Comparison of ENCODE assay signal across 1 cellular context in the genomic region with DNA sequence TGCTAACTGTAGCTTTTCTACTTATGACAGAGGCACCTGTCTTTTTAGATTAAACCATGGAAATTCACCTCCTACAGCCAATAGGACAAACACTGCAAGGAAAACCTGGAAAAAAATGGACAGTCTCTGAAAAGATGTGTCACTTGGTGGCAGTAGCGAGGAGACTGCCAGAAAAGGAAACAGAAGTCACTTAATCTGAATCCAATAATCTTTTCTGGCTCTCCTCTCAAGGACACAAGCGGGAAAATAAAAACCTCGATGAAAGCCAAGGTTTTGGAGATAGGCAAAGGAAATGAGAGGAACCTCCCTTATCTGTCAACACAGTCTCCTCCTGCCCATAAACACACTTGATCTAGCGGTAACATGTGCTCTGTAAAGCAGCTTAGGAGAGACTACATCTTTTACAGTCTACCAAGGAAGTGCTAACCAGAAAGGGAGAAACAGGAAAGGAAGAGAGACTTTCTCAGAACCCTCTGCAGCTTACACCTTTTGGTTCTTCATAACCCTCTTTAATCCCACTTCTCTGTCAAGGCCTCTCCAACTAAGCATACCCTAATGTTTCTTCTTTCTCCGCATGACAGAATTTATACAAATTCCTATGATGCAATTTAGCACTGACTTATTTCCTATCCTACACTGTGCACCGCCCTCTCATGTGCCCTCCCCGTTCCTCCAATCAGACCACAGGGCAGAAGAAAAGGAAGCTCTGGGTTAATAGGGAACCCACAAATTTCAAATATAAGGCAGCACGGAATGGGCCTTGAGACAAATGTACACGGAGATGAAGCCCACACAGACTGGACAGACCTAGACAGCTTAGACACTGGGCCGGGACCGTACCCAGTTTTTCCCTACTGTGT.
TF ChIP-seq lines count a peak whose summit lies in the region.

No MANE protein-coding gene starts in this region.

TF ChIP-seq in HepG2, 621 proteins besides CTCF, POLR2A, EP300 and RAD21 (continued from another document and continues in another):
- TF ChIP-seq, protein P1, sequence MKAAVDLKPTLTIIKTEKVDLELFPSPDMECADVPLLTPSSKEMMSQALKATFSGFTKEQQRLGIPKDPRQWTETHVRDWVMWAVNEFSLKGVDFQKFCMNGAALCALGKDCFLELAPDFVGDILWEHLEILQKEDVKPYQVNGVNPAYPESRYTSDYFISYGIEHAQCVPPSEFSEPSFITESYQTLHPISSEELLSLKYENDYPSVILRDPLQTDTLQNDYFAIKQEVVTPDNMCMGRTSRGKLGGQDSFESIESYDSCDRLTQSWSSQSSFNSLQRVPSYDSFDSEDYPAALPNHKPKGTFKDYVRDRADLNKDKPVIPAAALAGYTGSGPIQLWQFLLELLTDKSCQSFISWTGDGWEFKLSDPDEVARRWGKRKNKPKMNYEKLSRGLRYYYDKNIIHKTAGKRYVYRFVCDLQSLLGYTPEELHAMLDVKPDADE (CRISPR knock-in tag; IDR thresholded peaks at IDR 0.05): no peak
- TF ChIP-seq ZNF260 (CRISPR knock-in tag; IDR thresholded peaks at IDR 0.05; ENCODE audit: borderline replicate concordance, low read depth): no peak
- no peak for TF ChIP-seq SNRNP70 (IDR thresholded peaks at IDR 0.05; ENCODE audit: low read depth, low read length)
- peak; percentile 34; the same call in 1 of the 2 replicates for TF ChIP-seq SAP130 (CRISPR knock-in tag; IDR thresholded peaks at IDR 0.05; ENCODE audit: low read depth)
- peak; percentile 33; the same call in 1 of the 2 replicates for TF ChIP-seq GATAD2A (CRISPR knock-in tag; IDR thresholded peaks at IDR 0.05)
- no peak for TF ChIP-seq ZNF335 (CRISPR knock-in tag; IDR thresholded peaks at IDR 0.05)
- TF ChIP-seq ZSCAN25 (CRISPR knock-in tag; IDR thresholded peaks at IDR 0.05): no peak
- TF ChIP-seq SMAD9 (CRISPR knock-in tag; IDR thresholded peaks at IDR 0.05): no peak
- peak; percentile 52; the same call in 1 of the 2 replicates for TF ChIP-seq MIXL1 (CRISPR knock-in tag; IDR thresholded peaks at IDR 0.05)
- no peak for TF ChIP-seq ARHGAP35 (CRISPR knock-in tag; IDR thresholded peaks at IDR 0.05; ENCODE audit: borderline replicate concordance)
- 0 out of 2 replicates have a peak, but pooled peaks have one; percentile 51 for TF ChIP-seq ZSCAN20 (CRISPR knock-in tag; IDR thresholded peaks at IDR 0.05; ENCODE audit: borderline replicate concordance)
- no peak for TF ChIP-seq ZNF878 (CRISPR knock-in tag; IDR thresholded peaks at IDR 0.05)
- TF ChIP-seq ZNF614 (CRISPR knock-in tag; IDR thresholded peaks at IDR 0.05; ENCODE audit: borderline replicate concordance): no peak
- TF ChIP-seq ZNF207 (IDR thresholded peaks at IDR 0.05; ENCODE audit: borderline replicate concordance): no peak
- TF ChIP-seq, protein P2, sequence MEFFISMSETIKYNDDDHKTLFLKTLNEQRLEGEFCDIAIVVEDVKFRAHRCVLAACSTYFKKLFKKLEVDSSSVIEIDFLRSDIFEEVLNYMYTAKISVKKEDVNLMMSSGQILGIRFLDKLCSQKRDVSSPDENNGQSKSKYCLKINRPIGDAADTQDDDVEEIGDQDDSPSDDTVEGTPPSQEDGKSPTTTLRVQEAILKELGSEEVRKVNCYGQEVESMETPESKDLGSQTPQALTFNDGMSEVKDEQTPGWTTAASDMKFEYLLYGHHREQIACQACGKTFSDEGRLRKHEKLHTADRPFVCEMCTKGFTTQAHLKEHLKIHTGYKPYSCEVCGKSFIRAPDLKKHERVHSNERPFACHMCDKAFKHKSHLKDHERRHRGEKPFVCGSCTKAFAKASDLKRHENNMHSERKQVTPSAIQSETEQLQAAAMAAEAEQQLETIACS (CRISPR knock-in tag; IDR thresholded peaks at IDR 0.05): no peak
- TF ChIP-seq, protein P3, sequence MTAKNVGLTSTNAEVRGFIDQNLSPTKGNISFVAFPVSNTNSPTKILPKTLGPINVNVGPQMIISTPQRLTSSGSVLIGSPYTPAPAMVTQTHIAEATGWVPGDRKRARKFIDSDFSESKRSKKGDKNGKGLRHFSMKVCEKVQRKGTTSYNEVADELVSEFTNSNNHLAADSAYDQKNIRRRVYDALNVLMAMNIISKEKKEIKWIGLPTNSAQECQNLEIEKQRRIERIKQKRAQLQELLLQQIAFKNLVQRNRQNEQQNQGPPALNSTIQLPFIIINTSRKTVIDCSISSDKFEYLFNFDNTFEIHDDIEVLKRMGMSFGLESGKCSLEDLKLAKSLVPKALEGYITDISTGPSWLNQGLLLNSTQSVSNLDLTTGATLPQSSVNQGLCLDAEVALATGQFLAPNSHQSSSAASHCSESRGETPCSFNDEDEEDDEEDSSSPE (CRISPR knock-in tag; IDR thresholded peaks at IDR 0.05): no peak
- TF ChIP-seq, protein P4, sequence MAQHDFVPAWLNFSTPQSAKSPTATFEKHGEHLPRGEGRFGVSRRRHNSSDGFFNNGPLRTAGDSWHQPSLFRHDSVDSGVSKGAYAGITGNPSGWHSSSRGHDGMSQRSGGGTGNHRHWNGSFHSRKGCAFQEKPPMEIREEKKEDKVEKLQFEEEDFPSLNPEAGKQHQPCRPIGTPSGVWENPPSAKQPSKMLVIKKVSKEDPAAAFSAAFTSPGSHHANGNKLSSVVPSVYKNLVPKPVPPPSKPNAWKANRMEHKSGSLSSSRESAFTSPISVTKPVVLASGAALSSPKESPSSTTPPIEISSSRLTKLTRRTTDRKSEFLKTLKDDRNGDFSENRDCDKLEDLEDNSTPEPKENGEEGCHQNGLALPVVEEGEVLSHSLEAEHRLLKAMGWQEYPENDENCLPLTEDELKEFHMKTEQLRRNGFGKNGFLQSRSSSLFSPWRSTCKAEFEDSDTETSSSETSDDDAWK (CRISPR knock-in tag; IDR thresholded peaks at IDR 0.05): no peak
- TF ChIP-seq ELF1 (CRISPR knock-in tag; IDR thresholded peaks at IDR 0.05): no peak
- no peak for TF ChIP-seq IKZF1 (IDR thresholded peaks at IDR 0.05)
- no peak for TF ChIP-seq ATF7 (IDR thresholded peaks at IDR 0.05)
- no peak for TF ChIP-seq ATF7 (CRISPR knock-in tag; IDR thresholded peaks at IDR 0.05)
- TF ChIP-seq SNAI1 (CRISPR knock-in tag; IDR thresholded peaks at IDR 0.05; ENCODE audit: borderline replicate concordance): no peak
- TF ChIP-seq, protein P5, sequence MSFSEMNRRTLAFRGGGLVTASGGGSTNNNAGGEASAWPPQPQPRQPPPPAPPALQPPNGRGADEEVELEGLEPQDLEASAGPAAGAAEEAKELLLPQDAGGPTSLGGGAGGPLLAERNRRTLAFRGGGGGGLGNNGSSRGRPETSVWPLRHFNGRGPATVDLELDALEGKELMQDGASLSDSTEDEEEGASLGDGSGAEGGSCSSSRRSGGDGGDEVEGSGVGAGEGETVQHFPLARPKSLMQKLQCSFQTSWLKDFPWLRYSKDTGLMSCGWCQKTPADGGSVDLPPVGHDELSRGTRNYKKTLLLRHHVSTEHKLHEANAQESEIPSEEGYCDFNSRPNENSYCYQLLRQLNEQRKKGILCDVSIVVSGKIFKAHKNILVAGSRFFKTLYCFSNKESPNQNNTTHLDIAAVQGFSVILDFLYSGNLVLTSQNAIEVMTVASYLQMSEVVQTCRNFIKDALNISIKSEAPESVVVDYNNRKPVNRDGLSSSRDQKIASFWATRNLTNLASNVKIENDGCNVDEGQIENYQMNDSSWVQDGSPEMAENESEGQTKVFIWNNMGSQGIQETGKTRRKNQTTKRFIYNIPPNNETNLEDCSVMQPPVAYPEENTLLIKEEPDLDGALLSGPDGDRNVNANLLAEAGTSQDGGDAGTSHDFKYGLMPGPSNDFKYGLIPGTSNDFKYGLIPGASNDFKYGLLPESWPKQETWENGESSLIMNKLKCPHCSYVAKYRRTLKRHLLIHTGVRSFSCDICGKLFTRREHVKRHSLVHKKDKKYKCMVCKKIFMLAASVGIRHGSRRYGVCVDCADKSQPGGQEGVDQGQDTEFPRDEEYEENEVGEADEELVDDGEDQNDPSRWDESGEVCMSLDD (CRISPR knock-in tag; IDR thresholded peaks at IDR 0.05; ENCODE audit: borderline replicate concordance): no peak
- no peak for TF ChIP-seq ATF1 (CRISPR knock-in tag; IDR thresholded peaks at IDR 0.05)
- no peak for TF ChIP-seq SOX6 (IDR thresholded peaks at IDR 0.05)
- TF ChIP-seq SOX6 (CRISPR knock-in tag; IDR thresholded peaks at IDR 0.05): no peak
- TF ChIP-seq, protein P6, sequence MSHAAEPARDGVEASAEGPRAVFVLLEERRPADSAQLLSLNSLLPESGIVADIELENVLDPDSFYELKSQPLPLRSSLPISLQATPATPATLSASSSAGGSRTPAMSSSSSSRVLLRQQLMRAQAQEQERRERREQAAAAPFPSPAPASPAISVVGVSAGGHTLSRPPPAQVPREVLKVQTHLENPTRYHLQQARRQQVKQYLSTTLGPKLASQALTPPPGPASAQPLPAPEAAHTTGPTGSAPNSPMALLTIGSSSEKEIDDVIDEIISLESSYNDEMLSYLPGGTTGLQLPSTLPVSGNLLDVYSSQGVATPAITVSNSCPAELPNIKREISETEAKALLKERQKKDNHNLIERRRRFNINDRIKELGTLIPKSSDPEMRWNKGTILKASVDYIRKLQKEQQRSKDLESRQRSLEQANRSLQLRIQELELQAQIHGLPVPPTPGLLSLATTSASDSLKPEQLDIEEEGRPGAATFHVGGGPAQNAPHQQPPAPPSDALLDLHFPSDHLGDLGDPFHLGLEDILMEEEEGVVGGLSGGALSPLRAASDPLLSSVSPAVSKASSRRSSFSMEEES (CRISPR knock-in tag; IDR thresholded peaks at IDR 0.05): no peak
- TF ChIP-seq NFE2L1 (CRISPR knock-in tag; IDR thresholded peaks at IDR 0.05; ENCODE audit: borderline replicate concordance): no peak
- TF ChIP-seq, protein P7, sequence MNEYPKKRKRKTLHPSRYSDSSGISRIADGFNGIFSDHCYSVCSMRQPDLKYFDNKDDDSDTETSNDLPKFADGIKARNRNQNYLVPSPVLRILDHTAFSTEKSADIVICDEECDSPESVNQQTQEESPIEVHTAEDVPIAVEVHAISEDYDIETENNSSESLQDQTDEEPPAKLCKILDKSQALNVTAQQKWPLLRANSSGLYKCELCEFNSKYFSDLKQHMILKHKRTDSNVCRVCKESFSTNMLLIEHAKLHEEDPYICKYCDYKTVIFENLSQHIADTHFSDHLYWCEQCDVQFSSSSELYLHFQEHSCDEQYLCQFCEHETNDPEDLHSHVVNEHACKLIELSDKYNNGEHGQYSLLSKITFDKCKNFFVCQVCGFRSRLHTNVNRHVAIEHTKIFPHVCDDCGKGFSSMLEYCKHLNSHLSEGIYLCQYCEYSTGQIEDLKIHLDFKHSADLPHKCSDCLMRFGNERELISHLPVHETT (CRISPR knock-in tag; conservative IDR thresholded peaks at IDR 0.05): no peak
- no peak for TF ChIP-seq HIVEP1 (CRISPR knock-in tag; IDR thresholded peaks at IDR 0.05)
- TF ChIP-seq ZNF724P (CRISPR knock-in tag; IDR thresholded peaks at IDR 0.05; ENCODE audit: borderline replicate concordance): no peak
- TF ChIP-seq, protein P8, sequence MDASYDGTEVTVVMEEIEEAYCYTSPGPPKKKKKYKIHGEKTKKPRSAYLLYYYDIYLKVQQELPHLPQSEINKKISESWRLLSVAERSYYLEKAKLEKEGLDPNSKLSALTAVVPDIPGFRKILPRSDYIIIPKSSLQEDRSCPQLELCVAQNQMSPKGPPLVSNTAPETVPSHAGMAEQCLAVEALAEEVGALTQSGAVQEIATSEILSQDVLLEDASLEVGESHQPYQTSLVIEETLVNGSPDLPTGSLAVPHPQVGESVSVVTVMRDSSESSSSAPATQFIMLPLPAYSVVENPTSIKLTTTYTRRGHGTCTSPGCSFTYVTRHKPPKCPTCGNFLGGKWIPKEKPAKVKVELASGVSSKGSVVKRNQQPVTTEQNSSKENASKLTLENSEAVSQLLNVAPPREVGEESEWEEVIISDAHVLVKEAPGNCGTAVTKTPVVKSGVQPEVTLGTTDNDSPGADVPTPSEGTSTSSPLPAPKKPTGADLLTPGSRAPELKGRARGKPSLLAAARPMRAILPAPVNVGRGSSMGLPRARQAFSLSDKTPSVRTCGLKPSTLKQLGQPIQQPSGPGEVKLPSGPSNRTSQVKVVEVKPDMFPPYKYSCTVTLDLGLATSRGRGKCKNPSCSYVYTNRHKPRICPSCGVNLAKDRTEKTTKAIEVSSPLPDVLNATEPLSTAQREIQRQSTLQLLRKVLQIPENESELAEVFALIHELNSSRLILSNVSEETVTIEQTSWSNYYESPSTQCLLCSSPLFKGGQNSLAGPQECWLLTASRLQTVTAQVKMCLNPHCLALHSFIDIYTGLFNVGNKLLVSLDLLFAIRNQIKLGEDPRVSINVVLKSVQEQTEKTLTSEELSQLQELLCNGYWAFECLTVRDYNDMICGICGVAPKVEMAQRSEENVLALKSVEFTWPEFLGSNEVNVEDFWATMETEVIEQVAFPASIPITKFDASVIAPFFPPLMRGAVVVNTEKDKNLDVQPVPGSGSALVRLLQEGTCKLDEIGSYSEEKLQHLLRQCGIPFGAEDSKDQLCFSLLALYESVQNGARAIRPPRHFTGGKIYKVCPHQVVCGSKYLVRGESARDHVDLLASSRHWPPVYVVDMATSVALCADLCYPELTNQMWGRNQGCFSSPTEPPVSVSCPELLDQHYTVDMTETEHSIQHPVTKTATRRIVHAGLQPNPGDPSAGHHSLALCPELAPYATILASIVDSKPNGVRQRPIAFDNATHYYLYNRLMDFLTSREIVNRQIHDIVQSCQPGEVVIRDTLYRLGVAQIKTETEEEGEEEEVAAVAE (CRISPR knock-in tag; IDR thresholded peaks at IDR 0.05; ENCODE audit: borderline replicate concordance): no peak
- TF ChIP-seq CREM (IDR thresholded peaks at IDR 0.05): no peak
- no peak for TF ChIP-seq CREM (CRISPR knock-in tag; IDR thresholded peaks at IDR 0.05)
- 0 out of 2 replicates have a peak, but pooled peaks have one; percentile 36 for TF ChIP-seq ZNF605 (CRISPR knock-in tag; IDR thresholded peaks at IDR 0.05)
- TF ChIP-seq ZFP41 (CRISPR knock-in tag; IDR thresholded peaks at IDR 0.05; ENCODE audit: borderline replicate concordance): no peak
- TF ChIP-seq HCFC1 (IDR thresholded peaks at IDR 0.05; ENCODE audit: low read depth, low read length): no peak
- TF ChIP-seq STAG1 (CRISPR knock-in tag; IDR thresholded peaks at IDR 0.05): peak; percentile 71
- TF ChIP-seq ZBTB3 (CRISPR knock-in tag; IDR thresholded peaks at IDR 0.05; ENCODE audit: borderline replicate concordance, low read depth): no peak
- TF ChIP-seq SMAD1 (CRISPR knock-in tag; IDR thresholded peaks at IDR 0.05; ENCODE audit: borderline replicate concordance, low read depth): no peak
- TF ChIP-seq ZNF790 (CRISPR knock-in tag; IDR thresholded peaks at IDR 0.05; ENCODE audit: borderline replicate concordance): no peak
- no peak for TF ChIP-seq GABPB1 (CRISPR knock-in tag; IDR thresholded peaks at IDR 0.05)
